1 cellular context compared by ENCODE assay signal in genomic region chr20:49918446-49918845, GRCh38.
A peak's percentile ranks its signal among the peaks of the same experiment; 100 is the strongest.
TF ChIP-seq lines count a peak whose summit lies in the region.

No MANE protein-coding gene starts in this region.

TF ChIP-seq in HepG2, 621 proteins besides CTCF, POLR2A, EP300 and RAD21:
- TF ChIP-seq NFIB (CRISPR knock-in tag; IDR thresholded peaks at IDR 0.05; ENCODE audit: borderline replicate concordance) (no peak), ZNF205 (CRISPR knock-in tag; IDR thresholded peaks at IDR 0.05) (no peak), ARID4A (CRISPR knock-in tag; IDR thresholded peaks at IDR 0.05; ENCODE audit: borderline replicate concordance) (peak; percentile 26; the same call in 1 of the 2 replicates), ZNF770 (CRISPR knock-in tag; IDR thresholded peaks at IDR 0.05) (peak; percentile 3; the same call in 1 of the 2 replicates), ZNF75D (CRISPR knock-in tag; IDR thresholded peaks at IDR 0.05; ENCODE audit: borderline replicate concordance) (no peak), ZFP36 (IDR thresholded peaks at IDR 0.05; ENCODE audit: borderline replicate concordance, low read depth, low read length, partially characterized antibody) (no peak), CREB3 (CRISPR knock-in tag; IDR thresholded peaks at IDR 0.05) (no peak), ZBTB25 (CRISPR knock-in tag; IDR thresholded peaks at IDR 0.05) (no peak), EZH2 (conservative IDR thresholded peaks at IDR 0.05; ENCODE audit: low read depth, low read length) (no peak), AKAP8 (CRISPR knock-in tag; IDR thresholded peaks at IDR 0.05) (no peak), ZBTB4 (CRISPR knock-in tag; IDR thresholded peaks at IDR 0.05; ENCODE audit: borderline replicate concordance) (no peak), SAP130 (CRISPR knock-in tag; IDR thresholded peaks at IDR 0.05; ENCODE audit: low read depth) (no peak), ZNF333 (CRISPR knock-in tag; IDR thresholded peaks at IDR 0.05; ENCODE audit: borderline replicate concordance) (no peak), TAF1 (CRISPR knock-in tag; IDR thresholded peaks at IDR 0.05) (no peak), POGK (CRISPR knock-in tag; conservative IDR thresholded peaks at IDR 0.05) (peak; percentile 93), ZNF746 (CRISPR knock-in tag; IDR thresholded peaks at IDR 0.05) (no peak), CHD4 (IDR thresholded peaks at IDR 0.05; ENCODE audit: borderline replicate concordance, low read length) (no peak), FOSL2 (CRISPR knock-in tag; IDR thresholded peaks at IDR 0.05) (peak; percentile 67), ZSCAN25 (CRISPR knock-in tag; IDR thresholded peaks at IDR 0.05) (0 out of 2 replicates have a peak, but pooled peaks have one; percentile 28), MIXL1 (CRISPR knock-in tag; IDR thresholded peaks at IDR 0.05) (no peak), CENPBD1 (CRISPR knock-in tag; IDR thresholded peaks at IDR 0.05; ENCODE audit: borderline replicate concordance, low read depth) (no peak)
